In genomic region chr12:11863478-11863906, GRCh38 we compare ENCODE assay signal across 11 cellular contexts.
DNase-seq lines count a peak whose midpoint lies in the region; ATAC-seq, FAIRE-seq and TF ChIP-seq lines count a peak whose summit lies in the region.
"Had no signal": no experiment of that assay in that cellular context is flagged by ENCODE, and none has a peak within 500 bp of the region (broad histone marks: within the 10 kb centered on the region; RNA-seq: fewer than 3 reads in every experiment).

No MANE protein-coding gene starts in this region.

- peaks cover 33 to 63% (median 57%) of the 10 kb centered on the region in 10 experiments for H3K4me1 ChIP-seq in BLaER1 treated with 17β-estradiol and CSF1 and Interleukin-3, amounts not matched to agents 10 nM and 100 nM
- H3K4me1 ChIP-seq in GM12878 (ENCODE audit: control insufficient read depth, insufficient read depth, low read length) = no peaks in the 10 kb centered on the region; the same call in 1 of the 2 replicates
- H3K4me1 ChIP-seq in rectal smooth muscle tissue (ENCODE audit: control insufficient read depth, insufficient read depth, low read length) = peaks cover 23% of the 10 kb centered on the region

- ATAC-seq in GM12878 (no peak), left ventricle myocardium superior (peak; percentile 88), HG03280 (IDR thresholded peaks at IDR 0.05; ENCODE audit: unreplicated experiment) (no peak), GM21528 (IDR thresholded peaks at IDR 0.05; ENCODE audit: low FRiP score, unreplicated experiment) (no peak)

- peaks cover 74 to 100% (median 94%) of the 10 kb centered on the region in 11 experiments for H3K36me3 ChIP-seq in BLaER1 treated with 17β-estradiol and CSF1 and Interleukin-3, amounts not matched to agents 10 nM and 100 nM
- H3K36me3 ChIP-seq in GM12878 (ENCODE audit: control insufficient read depth in 2 of 2, insufficient read depth in 2 of 2, low read length in 1 of 2) = peaks cover 21 to 41% of the 10 kb centered on the region in 2 experiments
- H3K36me3 ChIP-seq in rectal smooth muscle tissue (ENCODE audit: control insufficient read depth, insufficient read depth, low read length) = peaks cover 2% of the 10 kb centered on the region

- H3K4me3 ChIP-seq in BLaER1 treated with 17β-estradiol and CSF1 and Interleukin-3, amounts not matched to agents 10 nM and 100 nM = peak overlapping the region in 1 of 10 experiments; percentile 18; a peak in 1 of 20 replicates
- H3K4me3 ChIP-seq in GM12878 = no peak overlapping the region
- peak overlapping the region; percentile 9 for H3K4me3 ChIP-seq in rectal smooth muscle tissue (ENCODE audit: low read length)

- TF ChIP-seq POLR2A in GM12878 (IDR thresholded peaks at IDR 0.05; ENCODE audit: low read depth, low read length) = no peak

- RAD21 ChIA-PET in GM12878 (lab: Charles Lee; ENCODE audit: unreplicated experiment) = no interaction called here

- no peak for TF ChIP-seq CTCF in GM12878 (IDR thresholded peaks at IDR 0.05 in 2 of 3, conservative IDR thresholded peaks at IDR 0.05 in 1 of 3; ENCODE audit: control insufficient read depth in 2 of 3, extremely low read depth in 1 of 3, insufficient read depth in 1 of 3, low read depth in 3 of 3, low read length in 3 of 3)

- TSS peak; percentile 12 for BruUV-seq in GM12878 (replicated peaks; lab: Mats Ljungman, UMichigan)

- WGBS in GM12878 (ENCODE audit: insufficient coverage, insufficient replicate concordance, low lambda C conversion rate, missing lambda C conversion rate) = 98% methylated on average over 5 of the region's 5 CpGs

- H4K20me1 ChIP-seq in BLaER1 treated with 17β-estradiol and CSF1 and Interleukin-3, amounts not matched to agents 10 nM and 100 nM = no peaks in the 10 kb centered on the region; a peak in 1 of 22 replicates
- H4K20me1 ChIP-seq in GM12878 (ENCODE audit: control insufficient read depth, insufficient read depth) = no peaks in the 10 kb centered on the region

- in situ Hi-C loops in GM12878 (cut with MboI) = no loop called here

- SMC1A ChIA-PET in GM12878 (lab: Charles Lee; ENCODE audit: uncharacterized antibody, unreplicated experiment) = interaction anchor here (1.2 kb wide), 1 partner anchor 279 kb away, joined by 3 read pairs; no protein-coding TSS in a partner anchor

- peak overlapping the region; percentile 21 to 63 (median 51); a peak in 17 of 22 replicates for H3K27ac ChIP-seq in BLaER1 treated with 17β-estradiol and CSF1 and Interleukin-3, amounts not matched to agents 10 nM and 100 nM
- H3K27ac ChIP-seq in GM12878 (ENCODE audit: control insufficient read depth, insufficient read depth) = no peak overlapping the region
- H3K27ac ChIP-seq in rectal smooth muscle tissue (ENCODE audit: low read depth, low read length) = peak overlapping the region; percentile 96

- POLR2A ChIA-PET in GM12878 (lab: Charles Lee) = no interaction called here

- intact Hi-C loops in GM12878 (cut with micrococcal nuclease; ENCODE audit: unreplicated experiment) (no loop called here), left ventricle myocardium superior (cut with micrococcal nuclease) (no loop called here)

- H3K4me2 ChIP-seq in BLaER1 treated with 17β-estradiol and CSF1 and Interleukin-3, amounts not matched to agents 10 nM and 100 nM = peak overlapping the region in 10 of 11 experiments; percentile 19 to 87 (median 64); a peak in 19 of 22 replicates
- H3K4me2 ChIP-seq in GM12878 (ENCODE audit: control insufficient read depth, insufficient read depth) = no peak overlapping the region

- no peaks in the 10 kb centered on the region for H3K27me3 ChIP-seq in BLaER1 treated with 17β-estradiol and CSF1 and Interleukin-3, amounts not matched to agents 10 nM and 100 nM
- no peaks in the 10 kb centered on the region for H3K27me3 ChIP-seq in GM12878 (replicated peaks in 1 of 2; ENCODE audit: control insufficient read depth in 2 of 2, insufficient read depth in 2 of 2, low read length in 1 of 2)
- H3K27me3 ChIP-seq in rectal smooth muscle tissue (ENCODE audit: control insufficient read depth, insufficient read depth, low read length) = no peaks in the 10 kb centered on the region

- FAIRE-seq in GM12878 (lab: Jason Lieb, UNC) = no peak

- TF ChIP-seq EP300 in GM12878 (IDR thresholded peaks at IDR 0.05; ENCODE audit: borderline replicate concordance in 1 of 2, control insufficient read depth in 1 of 2, low read depth in 2 of 2, low read length in 2 of 2) = no peak

- DNase-seq in GM12878 (ENCODE audit: low read depth, low spot score) (no peak), left ventricle myocardium superior (peak; percentile 59), DMS153 (lab: John Stamatoyannopoulos, UW) (no peak)
- no peak for DNase-seq in activated naive CD4-positive, alpha-beta T cell treated with anti-CD3 and anti-CD28 coated beads, Interleukin-2, amount 50 U/mL, for 16 hours
- DNase-seq: activated naive CD4-positive, alpha-beta T cell treated with Interleukin-2 at 50 U/mL for 16 hours; NCI-H187 treated with DMSO at 0.1 percent for 48 hours; SW 1271 had no signal

- peaks cover 20 to 63% (median 42%) of the 10 kb centered on the region in 11 experiments for H3K9me3 ChIP-seq in BLaER1 treated with 17β-estradiol and CSF1 and Interleukin-3, amounts not matched to agents 10 nM and 100 nM (replicated peaks in 1 of 11)
- peaks cover 15% of the 10 kb centered on the region for H3K9me3 ChIP-seq in GM12878 (replicated peaks; ENCODE audit: control insufficient read depth, insufficient read depth, low read length)

- H3K9ac ChIP-seq in BLaER1 treated with 17β-estradiol and CSF1 and Interleukin-3, amounts not matched to agents 10 nM and 100 nM = peak overlapping the region in 1 of 11 experiments; percentile 15; a peak in 1 of 22 replicates
- H3K9ac ChIP-seq in GM12878 (ENCODE audit: control insufficient read depth, insufficient read depth, low read length) (no peak overlapping the region), rectal smooth muscle tissue (ENCODE audit: low read length) (peak overlapping the region; percentile 22)

- no peak overlapping the region for H2AFZ ChIP-seq in GM12878 (ENCODE audit: control insufficient read depth, low read depth, low read length)

- TF ChIP-seq RAD21 in GM12878 (IDR thresholded peaks at IDR 0.05; ENCODE audit: insufficient read depth, low read depth, low read length) = no peak

- CTCF ChIA-PET in GM12878 (lab: Yijun Ruan, JAX) = no interaction called here

- H3K79me2 ChIP-seq in GM12878 (ENCODE audit: control insufficient read depth, insufficient read depth, low read length) = peaks cover 4% of the 10 kb centered on the region

TF ChIP-seq in GM12878, 131 proteins besides CTCF, POLR2A, EP300 and RAD21:
- TF ChIP-seq MTA2 (IDR thresholded peaks at IDR 0.05; ENCODE audit: low read depth) (no peak), POLR2AphosphoS5 (IDR thresholded peaks at IDR 0.05; ENCODE audit: low read length) (0 out of 2 replicates have a peak, but pooled peaks have one; percentile 31)
